In the genomic region with DNA sequence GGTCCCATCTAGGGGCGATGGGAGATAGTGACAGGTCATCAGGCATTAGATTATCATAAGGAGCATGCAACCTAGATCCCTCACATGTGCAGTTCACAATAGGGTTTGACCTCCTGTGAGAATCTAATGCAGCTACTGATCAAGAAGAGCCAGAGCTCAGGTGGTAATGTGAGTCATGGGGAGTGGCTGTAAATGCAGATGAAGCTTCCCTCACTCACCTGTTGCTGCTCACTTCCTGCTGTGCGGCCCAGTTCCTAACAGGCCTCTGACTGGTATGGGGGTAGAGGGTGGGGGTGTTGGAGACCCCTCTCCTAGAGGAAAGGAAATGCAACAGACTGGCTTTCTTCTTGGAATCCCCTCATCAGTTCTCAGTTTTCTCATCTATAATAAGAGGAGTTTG, we compare ENCODE assay signal across 2 cellular contexts.
TF ChIP-seq lines count a peak whose summit lies in the region.

No MANE protein-coding gene starts in this region.

TF ChIP-seq in GM23338, 12 proteins besides CTCF, POLR2A, EP300 and RAD21 (continued from another document and continues in another):
- TF ChIP-seq, protein P1, sequence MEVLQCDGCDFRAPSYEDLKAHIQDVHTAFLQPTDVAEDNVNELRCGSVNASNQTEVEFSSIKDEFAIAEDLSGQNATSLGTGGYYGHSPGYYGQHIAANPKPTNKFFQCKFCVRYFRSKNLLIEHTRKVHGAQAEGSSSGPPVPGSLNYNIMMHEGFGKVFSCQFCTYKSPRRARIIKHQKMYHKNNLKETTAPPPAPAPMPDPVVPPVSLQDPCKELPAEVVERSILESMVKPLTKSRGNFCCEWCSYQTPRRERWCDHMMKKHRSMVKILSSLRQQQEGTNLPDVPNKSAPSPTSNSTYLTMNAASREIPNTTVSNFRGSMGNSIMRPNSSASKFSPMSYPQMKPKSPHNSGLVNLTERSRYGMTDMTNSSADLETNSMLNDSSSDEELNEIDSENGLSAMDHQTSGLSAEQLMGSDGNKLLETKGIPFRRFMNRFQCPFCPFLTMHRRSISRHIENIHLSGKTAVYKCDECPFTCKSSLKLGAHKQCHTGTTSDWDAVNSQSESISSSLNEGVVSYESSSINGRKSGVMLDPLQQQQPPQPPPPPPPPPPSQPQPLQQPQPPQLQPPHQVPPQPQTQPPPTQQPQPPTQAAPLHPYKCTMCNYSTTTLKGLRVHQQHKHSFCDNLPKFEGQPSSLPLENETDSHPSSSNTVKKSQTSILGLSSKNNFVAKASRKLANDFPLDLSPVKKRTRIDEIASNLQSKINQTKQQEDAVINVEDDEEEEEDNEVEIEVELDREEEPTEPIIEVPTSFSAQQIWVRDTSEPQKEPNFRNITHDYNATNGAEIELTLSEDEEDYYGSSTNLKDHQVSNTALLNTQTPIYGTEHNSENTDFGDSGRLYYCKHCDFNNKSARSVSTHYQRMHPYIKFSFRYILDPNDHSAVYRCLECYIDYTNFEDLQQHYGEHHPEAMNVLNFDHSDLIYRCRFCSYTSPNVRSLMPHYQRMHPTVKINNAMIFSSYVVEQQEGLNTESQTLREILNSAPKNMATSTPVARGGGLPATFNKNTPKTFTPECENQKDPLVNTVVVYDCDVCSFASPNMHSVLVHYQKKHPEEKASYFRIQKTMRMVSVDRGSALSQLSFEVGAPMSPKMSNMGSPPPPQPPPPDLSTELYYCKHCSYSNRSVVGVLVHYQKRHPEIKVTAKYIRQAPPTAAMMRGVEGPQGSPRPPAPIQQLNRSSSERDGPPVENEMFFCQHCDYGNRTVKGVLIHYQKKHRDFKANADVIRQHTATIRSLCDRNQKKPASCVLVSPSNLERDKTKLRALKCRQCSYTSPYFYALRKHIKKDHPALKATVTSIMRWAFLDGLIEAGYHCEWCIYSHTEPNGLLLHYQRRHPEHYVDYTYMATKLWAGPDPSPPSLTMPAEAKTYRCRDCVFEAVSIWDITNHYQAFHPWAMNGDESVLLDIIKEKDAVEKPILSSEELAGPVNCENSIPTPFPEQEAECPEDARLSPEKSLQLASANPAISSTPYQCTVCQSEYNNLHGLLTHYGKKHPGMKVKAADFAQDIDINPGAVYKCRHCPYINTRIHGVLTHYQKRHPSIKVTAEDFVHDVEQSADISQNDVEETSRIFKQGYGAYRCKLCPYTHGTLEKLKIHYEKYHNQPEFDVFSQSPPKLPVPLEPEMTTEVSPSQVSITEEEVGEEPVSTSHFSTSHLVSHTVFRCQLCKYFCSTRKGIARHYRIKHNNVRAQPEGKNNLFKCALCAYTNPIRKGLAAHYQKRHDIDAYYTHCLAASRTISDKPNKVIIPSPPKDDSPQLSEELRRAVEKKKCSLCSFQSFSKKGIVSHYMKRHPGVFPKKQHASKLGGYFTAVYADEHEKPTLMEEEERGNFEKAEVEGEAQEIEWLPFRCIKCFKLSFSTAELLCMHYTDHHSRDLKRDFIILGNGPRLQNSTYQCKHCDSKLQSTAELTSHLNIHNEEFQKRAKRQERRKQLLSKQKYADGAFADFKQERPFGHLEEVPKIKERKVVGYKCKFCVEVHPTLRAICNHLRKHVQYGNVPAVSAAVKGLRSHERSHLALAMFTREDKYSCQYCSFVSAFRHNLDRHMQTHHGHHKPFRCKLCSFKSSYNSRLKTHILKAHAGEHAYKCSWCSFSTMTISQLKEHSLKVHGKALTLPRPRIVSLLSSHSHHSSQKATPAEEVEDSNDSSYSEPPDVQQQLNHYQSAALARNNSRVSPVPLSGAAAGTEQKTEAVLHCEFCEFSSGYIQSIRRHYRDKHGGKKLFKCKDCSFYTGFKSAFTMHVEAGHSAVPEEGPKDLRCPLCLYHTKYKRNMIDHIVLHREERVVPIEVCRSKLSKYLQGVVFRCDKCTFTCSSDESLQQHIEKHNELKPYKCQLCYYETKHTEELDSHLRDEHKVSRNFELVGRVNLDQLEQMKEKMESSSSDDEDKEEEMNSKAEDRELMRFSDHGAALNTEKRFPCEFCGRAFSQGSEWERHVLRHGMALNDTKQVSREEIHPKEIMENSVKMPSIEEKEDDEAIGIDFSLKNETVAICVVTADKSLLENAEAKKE (CRISPR knock-in tag; IDR thresholded peaks at IDR 0.05): no peak
- TF ChIP-seq ZNF114 (CRISPR knock-in tag; IDR thresholded peaks at IDR 0.05) (no peak), POLR2AphosphoS5 (IDR thresholded peaks at IDR 0.05; ENCODE audit: low read depth) (no peak), STAT1 (IDR thresholded peaks at IDR 0.05; ENCODE audit: unreplicated experiment) (no peak), EZH2 (IDR thresholded peaks at IDR 0.05; ENCODE audit: low read depth, unreplicated experiment) (no peak), ZNF331 (CRISPR knock-in tag; IDR thresholded peaks at IDR 0.05; ENCODE audit: low read depth) (no peak), EZH2phosphoT487 (IDR thresholded peaks at IDR 0.05; ENCODE audit: unreplicated experiment) (no peak), JUNB (IDR thresholded peaks at IDR 0.05; ENCODE audit: unreplicated experiment) (no peak)
- TF ChIP-seq, protein P2, sequence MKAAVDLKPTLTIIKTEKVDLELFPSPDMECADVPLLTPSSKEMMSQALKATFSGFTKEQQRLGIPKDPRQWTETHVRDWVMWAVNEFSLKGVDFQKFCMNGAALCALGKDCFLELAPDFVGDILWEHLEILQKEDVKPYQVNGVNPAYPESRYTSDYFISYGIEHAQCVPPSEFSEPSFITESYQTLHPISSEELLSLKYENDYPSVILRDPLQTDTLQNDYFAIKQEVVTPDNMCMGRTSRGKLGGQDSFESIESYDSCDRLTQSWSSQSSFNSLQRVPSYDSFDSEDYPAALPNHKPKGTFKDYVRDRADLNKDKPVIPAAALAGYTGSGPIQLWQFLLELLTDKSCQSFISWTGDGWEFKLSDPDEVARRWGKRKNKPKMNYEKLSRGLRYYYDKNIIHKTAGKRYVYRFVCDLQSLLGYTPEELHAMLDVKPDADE (IDR thresholded peaks at IDR 0.05): no peak
- TF ChIP-seq, protein P3, sequence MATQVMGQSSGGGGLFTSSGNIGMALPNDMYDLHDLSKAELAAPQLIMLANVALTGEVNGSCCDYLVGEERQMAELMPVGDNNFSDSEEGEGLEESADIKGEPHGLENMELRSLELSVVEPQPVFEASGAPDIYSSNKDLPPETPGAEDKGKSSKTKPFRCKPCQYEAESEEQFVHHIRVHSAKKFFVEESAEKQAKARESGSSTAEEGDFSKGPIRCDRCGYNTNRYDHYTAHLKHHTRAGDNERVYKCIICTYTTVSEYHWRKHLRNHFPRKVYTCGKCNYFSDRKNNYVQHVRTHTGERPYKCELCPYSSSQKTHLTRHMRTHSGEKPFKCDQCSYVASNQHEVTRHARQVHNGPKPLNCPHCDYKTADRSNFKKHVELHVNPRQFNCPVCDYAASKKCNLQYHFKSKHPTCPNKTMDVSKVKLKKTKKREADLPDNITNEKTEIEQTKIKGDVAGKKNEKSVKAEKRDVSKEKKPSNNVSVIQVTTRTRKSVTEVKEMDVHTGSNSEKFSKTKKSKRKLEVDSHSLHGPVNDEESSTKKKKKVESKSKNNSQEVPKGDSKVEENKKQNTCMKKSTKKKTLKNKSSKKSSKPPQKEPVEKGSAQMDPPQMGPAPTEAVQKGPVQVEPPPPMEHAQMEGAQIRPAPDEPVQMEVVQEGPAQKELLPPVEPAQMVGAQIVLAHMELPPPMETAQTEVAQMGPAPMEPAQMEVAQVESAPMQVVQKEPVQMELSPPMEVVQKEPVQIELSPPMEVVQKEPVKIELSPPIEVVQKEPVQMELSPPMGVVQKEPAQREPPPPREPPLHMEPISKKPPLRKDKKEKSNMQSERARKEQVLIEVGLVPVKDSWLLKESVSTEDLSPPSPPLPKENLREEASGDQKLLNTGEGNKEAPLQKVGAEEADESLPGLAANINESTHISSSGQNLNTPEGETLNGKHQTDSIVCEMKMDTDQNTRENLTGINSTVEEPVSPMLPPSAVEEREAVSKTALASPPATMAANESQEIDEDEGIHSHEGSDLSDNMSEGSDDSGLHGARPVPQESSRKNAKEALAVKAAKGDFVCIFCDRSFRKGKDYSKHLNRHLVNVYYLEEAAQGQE (IDR thresholded peaks at IDR 0.05; ENCODE audit: unreplicated experiment): no peak

TF ChIP-seq in WTC11, 78 proteins besides CTCF, POLR2A, EP300 and RAD21 (continued from another document):
- TF ChIP-seq AR (CRISPR knock-in tag; IDR thresholded peaks at IDR 0.05) (no peak), PREB (CRISPR knock-in tag; IDR thresholded peaks at IDR 0.05; ENCODE audit: borderline replicate concordance) (no peak), PRRX2 (CRISPR knock-in tag; IDR thresholded peaks at IDR 0.05) (no peak), KAT7 (CRISPR knock-in tag; IDR thresholded peaks at IDR 0.05; ENCODE audit: borderline replicate concordance) (no peak), SMAD3 (CRISPR knock-in tag; IDR thresholded peaks at IDR 0.05; ENCODE audit: borderline replicate concordance) (no peak), E2F5 (CRISPR knock-in tag; IDR thresholded peaks at IDR 0.05) (no peak), JUN (CRISPR knock-in tag; IDR thresholded peaks at IDR 0.05) (no peak)
- TF ChIP-seq, protein P4, sequence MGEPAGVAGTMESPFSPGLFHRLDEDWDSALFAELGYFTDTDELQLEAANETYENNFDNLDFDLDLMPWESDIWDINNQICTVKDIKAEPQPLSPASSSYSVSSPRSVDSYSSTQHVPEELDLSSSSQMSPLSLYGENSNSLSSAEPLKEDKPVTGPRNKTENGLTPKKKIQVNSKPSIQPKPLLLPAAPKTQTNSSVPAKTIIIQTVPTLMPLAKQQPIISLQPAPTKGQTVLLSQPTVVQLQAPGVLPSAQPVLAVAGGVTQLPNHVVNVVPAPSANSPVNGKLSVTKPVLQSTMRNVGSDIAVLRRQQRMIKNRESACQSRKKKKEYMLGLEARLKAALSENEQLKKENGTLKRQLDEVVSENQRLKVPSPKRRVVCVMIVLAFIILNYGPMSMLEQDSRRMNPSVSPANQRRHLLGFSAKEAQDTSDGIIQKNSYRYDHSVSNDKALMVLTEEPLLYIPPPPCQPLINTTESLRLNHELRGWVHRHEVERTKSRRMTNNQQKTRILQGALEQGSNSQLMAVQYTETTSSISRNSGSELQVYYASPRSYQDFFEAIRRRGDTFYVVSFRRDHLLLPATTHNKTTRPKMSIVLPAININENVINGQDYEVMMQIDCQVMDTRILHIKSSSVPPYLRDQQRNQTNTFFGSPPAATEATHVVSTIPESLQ (CRISPR knock-in tag; IDR thresholded peaks at IDR 0.05): no peak
